ENCODE assay signal across 7 cellular contexts in genomic region chrX:74534569-74535038, GRCh38.
A peak's percentile ranks its signal among the peaks of the same experiment; 100 is the strongest.
DNase-seq lines count a peak whose midpoint lies in the region; ATAC-seq and TF ChIP-seq lines count a peak whose summit lies in the region.

No MANE protein-coding gene starts in this region.

- ATAC-seq in GM18508 (IDR thresholded peaks at IDR 0.05; ENCODE audit: insufficient read depth, unreplicated experiment) (peak; percentile 58), HG02678 (IDR thresholded peaks at IDR 0.05; ENCODE audit: unreplicated experiment) (peak; percentile 39), psoas muscle (no peak)

- WGBS in psoas muscle, 3 donors = 83 to 100% (median 86%) methylated on average over 1 to 2 of the region's 2 CpGs
- 63 to 100% methylated on average over 1 to 2 of the region's 2 CpGs for WGBS in esophagus squamous epithelium, 2 donors

- intact Hi-C loops in psoas muscle (cut with DNase I) (loop anchor here in 1 of 2 donors (5.0 kb wide), 1 partner anchor 112 kb away; the partner anchor contains the start of gene SLC16A2), esophagus squamous epithelium (cut with DNase I) (no loop called here)

- H3K9me3 ChIP-seq in psoas muscle (no peaks in the 10 kb centered on the region), esophagus squamous epithelium (no peaks in the 10 kb centered on the region)

- DNase-seq in activated T-cell treated with anti-CD3 and anti-CD28 coated beads, Interleukin-2, amount 50 U/mL, for 48 hours = peak; percentile 36 to 54
- DNase-seq in psoas muscle (no peak), NCI-H748 (lab: John Stamatoyannopoulos, UW; ENCODE audit: unreplicated experiment) (no peak), esophagus squamous epithelium (lab: John Stamatoyannopoulos, UW) (no peak), RKO (ENCODE audit: low spot score) (no peak)

- H3K27me3 ChIP-seq in psoas muscle (ENCODE audit: insufficient read depth in 3 of 3, low read length in 2 of 3) (peaks cover 0 to 28% (median 0%) of the 10 kb centered on the region in 3 donors), esophagus squamous epithelium (no peaks in the 10 kb centered on the region)

- TF ChIP-seq POLR2A in esophagus squamous epithelium (IDR thresholded peaks at IDR 0.05) = no peak

- H3K27ac ChIP-seq in psoas muscle = peak overlapping the region; percentile 92
- H3K27ac ChIP-seq in esophagus squamous epithelium = peak overlapping the region in 2 of 4 donors; percentile 4 to 85

- H3K4me1 ChIP-seq in psoas muscle = no peaks in the 10 kb centered on the region
- peaks cover 0 to 25% (median 0%) of the 10 kb centered on the region in 3 donors for H3K4me1 ChIP-seq in esophagus squamous epithelium

- H3K4me3 ChIP-seq in psoas muscle (peak overlapping the region; percentile 72), esophagus squamous epithelium (no peak overlapping the region)

- no peaks in the 10 kb centered on the region for H3K36me3 ChIP-seq in psoas muscle (ENCODE audit: insufficient read depth in 1 of 2, low read depth in 1 of 2)
- H3K36me3 ChIP-seq in esophagus squamous epithelium = no peaks in the 10 kb centered on the region

- TF ChIP-seq CTCF in psoas muscle (IDR thresholded peaks at IDR 0.05) (no peak), esophagus squamous epithelium (IDR thresholded peaks at IDR 0.05) (no peak)

Comparison
In these comparisons a context has a peak if more than half of its experiments do, and no peak if none do; other contexts are left out.
1. ATAC-seq: peak in GM18508 (single experiment) and HG02678 (single experiment); none in psoas muscle (0 of 4).
2. DNase-seq: peak in activated T-cell treated with anti-CD3 and anti-CD28 coated beads, Interleukin-2, amount 50 U/mL, for 48 hours (2 of 2); none in psoas muscle (0 of 2), NCI-H748 (single experiment), esophagus squamous epithelium (single experiment) and RKO (single experiment).